ENCODE assay signal across 14 cellular contexts in genomic region chr21:33019516-33019884, GRCh38. TPM values are rescaled to one million over a fixed set of nuclear protein-coding genes. Genes with fewer than 3 reads are reported as not detected.
DNase-seq lines count a peak whose midpoint lies in the region; ATAC-seq and TF ChIP-seq lines count a peak whose summit lies in the region.
"Had no signal": no experiment of that assay in that cellular context is flagged by ENCODE, and none has a peak within 500 bp of the region (broad histone marks: within the 10 kb centered on the region; RNA-seq: fewer than 3 reads in every experiment).

No MANE protein-coding gene starts in this region.

- TF ChIP-seq CTCF in Caco-2 (IDR thresholded peaks at IDR 0.05; ENCODE audit: insufficient read depth in 1 of 2, low read depth in 1 of 2, low read length in 1 of 2, severe bottlenecking in 1 of 2, unreplicated experiment in 1 of 2) (no peak), dorsolateral prefrontal cortex (IDR thresholded peaks at IDR 0.05 in 54 of 56, conservative IDR thresholded peaks at IDR 0.05 in 2 of 56; ENCODE audit: low read depth in 1 of 56, partially characterized antibody in 56 of 56) (no peak)

- no peak for DNase-seq in Caco-2
- no peak for DNase-seq in dorsolateral prefrontal cortex
- DNase-seq in natural killer cell treated with Interleukin-12 subunit alpha and Interleukin-12 subunit beta and Interleukin-15 and Interleukin-18, amount 100 ng/mL, for 72 hours (ENCODE audit: low spot score) = no peak
- no peak for DNase-seq in kidney tubule cell (ENCODE audit: low spot score)
- no peak for DNase-seq in GM19238 (ENCODE audit: insufficient read length, low spot score)
- no peak for DNase-seq in NOMO-1 treated with DMSO at 0.1 percent for 48 hours (lab: John Stamatoyannopoulos, UW; ENCODE audit: unreplicated experiment)
- DNase-seq: activated CD4-positive, alpha-beta T cell treated with anti-CD3 and anti-CD28 coated beads for 1 hour; activated naive CD4-positive, alpha-beta T cell treated with anti-CD3 and anti-CD28 coated beads, Interleukin-2, amount 50 U/mL, for 16 hours; foreskin fibroblast; stimulated activated CD4-positive, alpha-beta T cell treated with anti-CD3 and anti-CD28 coated beads, Interleukin-2, amount 100 ng/mL, for 48 hours; stimulated activated naive CD4-positive, alpha-beta T cell treated with Interleukin-2 at 50 U/mL for 16 hours had no signal

- no TSS peak for BruUV-seq in Caco-2 (replicated peaks; lab: Mats Ljungman, UMichigan)

- H4K20me1 ChIP-seq in BLaER1 treated with 17β-estradiol and CSF1 and Interleukin-3, amounts not matched to agents 10 nM and 100 nM = peaks cover 0 to 18% (median 4%) of the 10 kb centered on the region in 11 experiments; a peak in 7 of 22 replicates

- intact Hi-C loops in Caco-2 (cut with micrococcal nuclease; ENCODE audit: unreplicated experiment) = no loop called here
- intact Hi-C loops in dorsolateral prefrontal cortex (cut with DNase I) = no loop called here

- H3K9me3 Mint-ChIP-seq in Caco-2 (ENCODE audit: unreplicated experiment) = no peaks in the 10 kb centered on the region
- H3K9me3 Mint-ChIP-seq in natural killer cell treated with Interleukin-12 subunit alpha and Interleukin-12 subunit beta and Interleukin-15 and Interleukin-18, amount 100 ng/mL, for 72 hours = no peaks in the 10 kb centered on the region

- H3K27ac ChIP-seq in BLaER1 treated with 17β-estradiol and CSF1 and Interleukin-3, amounts not matched to agents 10 nM and 100 nM = no peak overlapping the region
- peak overlapping the region in 2 of 59 donors; percentile 4 to 7 for H3K27ac ChIP-seq in dorsolateral prefrontal cortex

- no peak for ATAC-seq in natural killer cell treated with Interleukin-12 subunit alpha and Interleukin-12 subunit beta and Interleukin-15 and Interleukin-18, amount 100 ng/mL, for 72 hours
- ATAC-seq in GM18909 (IDR thresholded peaks at IDR 0.05; ENCODE audit: poor library complexity, unreplicated experiment) = no peak

- H3K4me3 Mint-ChIP-seq in Caco-2 (ENCODE audit: unreplicated experiment) = peak overlapping the region; percentile 1
- peak overlapping the region; percentile 63 for H3K4me3 Mint-ChIP-seq in natural killer cell treated with Interleukin-12 subunit alpha and Interleukin-12 subunit beta and Interleukin-15 and Interleukin-18, amount 100 ng/mL, for 72 hours

- peak overlapping the region; percentile 46 to 68 (median 56) for H3K4me3 ChIP-seq in BLaER1 treated with 17β-estradiol and CSF1 and Interleukin-3, amounts not matched to agents 10 nM and 100 nM
- H3K4me3 ChIP-seq in Caco-2 (ENCODE audit: low read depth, low read length) (0 out of 2 replicates have a peak overlapping the region, but pooled peaks have one; percentile 9), dorsolateral prefrontal cortex (peak overlapping the region in 51 of 59 donors; percentile 6 to 66 (median 46))

- H3K27me3 Mint-ChIP-seq in Caco-2 (ENCODE audit: insufficient read depth, unreplicated experiment) = peaks cover 23% of the 10 kb centered on the region
- H3K27me3 Mint-ChIP-seq in natural killer cell treated with Interleukin-12 subunit alpha and Interleukin-12 subunit beta and Interleukin-15 and Interleukin-18, amount 100 ng/mL, for 72 hours = peaks cover 66 to 84% of the 10 kb centered on the region in 2 donors

- H3K9me3 ChIP-seq in BLaER1 treated with 17β-estradiol and CSF1 and Interleukin-3, amounts not matched to agents 10 nM and 100 nM (replicated peaks in 1 of 11) = peaks cover 5 to 28% (median 12%) of the 10 kb centered on the region in 11 experiments; a peak in 18 of 22 replicates
- no peaks in the 10 kb centered on the region for H3K9me3 ChIP-seq in Caco-2
- H3K9me3 ChIP-seq: SK-N-SH had no signal

- H3K36me3 Mint-ChIP-seq in Caco-2 (ENCODE audit: insufficient read depth, unreplicated experiment) = no peaks in the 10 kb centered on the region
- H3K36me3 Mint-ChIP-seq in natural killer cell treated with Interleukin-12 subunit alpha and Interleukin-12 subunit beta and Interleukin-15 and Interleukin-18, amount 100 ng/mL, for 72 hours = no peaks in the 10 kb centered on the region

- POLR2A ChIA-PET in Caco-2 (lab: Charles Lee) = no interaction called here

- CTCF ChIA-PET in Caco-2 (lab: Charles Lee) = no interaction called here

- no peaks in the 10 kb centered on the region for H3K36me3 ChIP-seq in BLaER1 treated with 17β-estradiol and CSF1 and Interleukin-3, amounts not matched to agents 10 nM and 100 nM
- H3K36me3 ChIP-seq in Caco-2 (ENCODE audit: control insufficient read depth, insufficient read depth, low read length) = no peaks in the 10 kb centered on the region

- H3K4me2 ChIP-seq in BLaER1 treated with 17β-estradiol and CSF1 and Interleukin-3, amounts not matched to agents 10 nM and 100 nM = peak overlapping the region; percentile 74 to 92 (median 87)

- H3K4me1 ChIP-seq in BLaER1 treated with 17β-estradiol and CSF1 and Interleukin-3, amounts not matched to agents 10 nM and 100 nM = peaks cover 0 to 36% (median 11%) of the 10 kb centered on the region in 10 experiments; a peak in 16 of 20 replicates
- H3K4me1 ChIP-seq in Caco-2 = no peaks in the 10 kb centered on the region

- H3K4me1 Mint-ChIP-seq in Caco-2 (ENCODE audit: low read depth, unreplicated experiment) = no peaks in the 10 kb centered on the region
- H3K4me1 Mint-ChIP-seq in natural killer cell treated with Interleukin-12 subunit alpha and Interleukin-12 subunit beta and Interleukin-15 and Interleukin-18, amount 100 ng/mL, for 72 hours (ENCODE audit: low read depth in 2 of 2) = peaks cover 29 to 32% of the 10 kb centered on the region in 2 donors

- no peak overlapping the region for H3K27ac Mint-ChIP-seq in Caco-2 (ENCODE audit: unreplicated experiment)
- no peak overlapping the region for H3K27ac Mint-ChIP-seq in natural killer cell treated with Interleukin-12 subunit alpha and Interleukin-12 subunit beta and Interleukin-15 and Interleukin-18, amount 100 ng/mL, for 72 hours

- peak overlapping the region in 3 of 11 experiments; percentile 1 to 37 (median 33); a peak in 2 of 22 replicates for H3K9ac ChIP-seq in BLaER1 treated with 17β-estradiol and CSF1 and Interleukin-3, amounts not matched to agents 10 nM and 100 nM
- H3K9ac ChIP-seq: SK-N-SH had no signal

- peaks cover 66 to 77% (median 73%) of the 10 kb centered on the region in 11 experiments for H3K27me3 ChIP-seq in BLaER1 treated with 17β-estradiol and CSF1 and Interleukin-3, amounts not matched to agents 10 nM and 100 nM
- H3K27me3 ChIP-seq in Caco-2 (replicated peaks; ENCODE audit: control insufficient read depth, insufficient read depth, low read length) = no peaks in the 10 kb centered on the region; the same call in 1 of the 2 replicates
- H3K27me3 ChIP-seq in dorsolateral prefrontal cortex = peaks cover 0 to 83% (median 54%) of the 10 kb centered on the region in 45 donors

RNA-seq across cellular contexts. Expression of gene OLIG2, which starts 6.2 kb away (rescaled TPM):
- total RNA-seq in Caco-2 (2022) (not detected in 2 replicates), dorsolateral prefrontal cortex (100 to 1,000 TPM in 2 of 120 experiments, 10 to 100 TPM in 118; 13.9 to 165 (median 45.4) TPM)
- not detected for total RNA-seq in natural killer cell treated with Interleukin-12 subunit alpha and Interleukin-12 subunit beta and Interleukin-15 and Interleukin-18, amount 100 ng/mL, for 72 hours

RNA-seq across cellular contexts. Expression of gene OLIG1, which starts 50.4 kb away (rescaled TPM):
- total RNA-seq in Caco-2 (2022) (not detected in 2 replicates), dorsolateral prefrontal cortex (100 to 1,000 TPM in 77 of 120 experiments, 10 to 100 TPM in 43; 30.7 to 365 (median 119) TPM)
- total RNA-seq in natural killer cell treated with Interleukin-12 subunit alpha and Interleukin-12 subunit beta and Interleukin-15 and Interleukin-18, amount 100 ng/mL, for 72 hours = under 1 TPM in 1 of 2 donors, not detected in 1; 0.20 TPM

Comparison
In these comparisons a context has a peak if more than half of its experiments do, and no peak if none do; other contexts are left out.
1. RNA of gene OLIG2, which starts 6.2 kb away (total RNA-seq): 13.9 to 165 TPM in dorsolateral prefrontal cortex; not detected in natural killer cell treated with Interleukin-12 subunit alpha and Interleukin-12 subunit beta and Interleukin-15 and Interleukin-18, amount 100 ng/mL, for 72 hours and not detected in Caco-2; every median in the first group is over 10 times any median in the second.
2. RNA of gene OLIG1, which starts 50.4 kb away (total RNA-seq): 30.7 to 365 TPM in dorsolateral prefrontal cortex; 0.20 TPM in natural killer cell treated with Interleukin-12 subunit alpha and Interleukin-12 subunit beta and Interleukin-15 and Interleukin-18, amount 100 ng/mL, for 72 hours and not detected in Caco-2; every median in the first group is over 10 times any median in the second.
3. Peak in every context shown above with its lines, with median percentiles within 50 percentile points of each other: H3K4me3 ChIP-seq.